11 cellular contexts compared by ENCODE assay signal in genomic region chr5:179612577-179613459, GRCh38. TPM values are rescaled to one million over a fixed set of nuclear protein-coding genes. Genes with fewer than 3 reads are reported as not detected.
DNase-seq lines count a peak whose midpoint lies in the region; ATAC-seq and TF ChIP-seq lines count a peak whose summit lies in the region.
"Had no signal": no experiment of that assay in that cellular context is flagged by ENCODE, and none has a peak within 500 bp of the region (broad histone marks: within the 10 kb centered on the region; RNA-seq: fewer than 3 reads in every experiment).

No MANE protein-coding gene starts in this region.

- no peaks in the 10 kb centered on the region for H3K9me3 Mint-ChIP-seq in Calu3 (ENCODE audit: low read depth, unreplicated experiment)
- no peaks in the 10 kb centered on the region; the same call in 1 of the 3 replicates for H3K9me3 Mint-ChIP-seq in GM23338
- H3K9me3 Mint-ChIP-seq in naive thymus-derived CD8-positive, alpha-beta T cell, result no peaks in the 10 kb centered on the region

- DNase-seq in Calu3, result no peak
- DNase-seq in GM23338 (ENCODE audit: low spot score), result no peak
- DNase-seq in activated T-cell treated with anti-CD3 and anti-CD28 coated beads, Interleukin-2, amount 50 U/mL, for 48 hours, result peak; percentile 45 to 49
- DNase-seq in naive thymus-derived CD8-positive, alpha-beta T cell, result peak in 1 of 10 donors; percentile 31
- DNase-seq in NCI-H1694 treated with DMSO at 0.1 percent for 48 hours (lab: John Stamatoyannopoulos, UW), result no peak
- no peak for DNase-seq in Right ventricle myocardium superior
- DNase-seq: dermis blood vessel endothelial cell, head of caudate nucleus had no signal

- no TSS peak for BruUV-seq in Calu3 (replicated peaks; lab: Mats Ljungman, UMichigan)

- H3K9me2 ChIP-seq in GM23338 (ENCODE audit: insufficient read depth), result no peaks in the 10 kb centered on the region

- H3K4me3 Mint-ChIP-seq in Calu3 (ENCODE audit: low read depth, unreplicated experiment) (peak overlapping the region; percentile 34), GM23338 (peak overlapping the region; percentile 20; the same call in 1 of the 3 replicates)
- peak overlapping the region in 6 of 10 donors; percentile 7 to 70 (median 42) for H3K4me3 Mint-ChIP-seq in naive thymus-derived CD8-positive, alpha-beta T cell

- H3K27ac ChIP-seq in GM23338 (ENCODE audit: low read depth), result peak overlapping the region; percentile 28
- H3K27ac ChIP-seq: SJCRH30, skin epidermis had no signal

- peaks cover 36% of the 10 kb centered on the region for H3K4me1 Mint-ChIP-seq in Calu3 (ENCODE audit: low read depth, unreplicated experiment)
- peaks cover 31% of the 10 kb centered on the region; the same call in 2 of the 3 replicates for H3K4me1 Mint-ChIP-seq in GM23338
- peaks cover 41 to 85% (median 81%) of the 10 kb centered on the region in 4 donors for H3K4me1 Mint-ChIP-seq in naive thymus-derived CD8-positive, alpha-beta T cell

- CTCF ChIA-PET in Calu3 (lab: Charles Lee), result no interaction called here

- peaks cover 68% of the 10 kb centered on the region for H3K36me3 ChIP-seq in GM23338 (ENCODE audit: insufficient read depth)

- H3K36me3 Mint-ChIP-seq in Calu3 (ENCODE audit: insufficient read depth, unreplicated experiment) (peaks cover 99% of the 10 kb centered on the region), GM23338 (ENCODE audit: low read depth) (peaks cover 92% of the 10 kb centered on the region)
- peaks cover 13 to 96% (median 49%) of the 10 kb centered on the region in 3 donors for H3K36me3 Mint-ChIP-seq in naive thymus-derived CD8-positive, alpha-beta T cell

- no peak overlapping the region for H2AFZ ChIP-seq in GM23338

- H3K27ac Mint-ChIP-seq in Calu3 (ENCODE audit: unreplicated experiment) (peak overlapping the region; percentile 85), GM23338 (peak overlapping the region; percentile 62)
- peak overlapping the region in 9 of 10 donors; percentile 33 to 86 (median 68) for H3K27ac Mint-ChIP-seq in naive thymus-derived CD8-positive, alpha-beta T cell

- H3K27me3 Mint-ChIP-seq in Calu3 (ENCODE audit: unreplicated experiment) (no peaks in the 10 kb centered on the region), GM23338 (ENCODE audit: insufficient read depth, low read depth, poor library complexity) (peaks cover 44% of the 10 kb centered on the region)
- no peaks in the 10 kb centered on the region for H3K27me3 Mint-ChIP-seq in naive thymus-derived CD8-positive, alpha-beta T cell

- no peaks in the 10 kb centered on the region for H3K27me3 ChIP-seq in GM23338 (ENCODE audit: insufficient read depth)
- H3K27me3 ChIP-seq: SJCRH30 had no signal

- intact Hi-C loops in Calu3 (cut with micrococcal nuclease; ENCODE audit: unreplicated experiment) (no loop called here), Right ventricle myocardium superior (cut with DNase I) (loop anchor here (10.0 kb wide), 1 partner anchor 112 kb away; no protein-coding TSS in a partner anchor)

- TF ChIP-seq CTCF in Calu3 (IDR thresholded peaks at IDR 0.05; ENCODE audit: unreplicated experiment) (no peak), GM23338 (conservative IDR thresholded peaks at IDR 0.05; ENCODE audit: low read depth in 2 of 2) (no peak)

- POLR2A ChIA-PET in naive thymus-derived CD8-positive, alpha-beta T cell (lab: Charles Lee), result interaction anchor here (0.6 to 3.7 kb wide), 4 partner anchors 10 to 53 kb away, joined by 3 to 33 read pairs (median 4); partner anchors contain the start of gene HNRNPH1

- ATAC-seq in GM23338 (peak; percentile 1; the same call in 1 of the 3 replicates), Right ventricle myocardium superior (ENCODE audit: poor library complexity) (no peak)
- no peak for ATAC-seq in naive thymus-derived CD8-positive, alpha-beta T cell
- ATAC-seq in activated CD4-positive, CD25-positive, alpha-beta regulatory T cell treated with anti-CD3 and anti-CD28 coated beads, Interleukin-2, amount 50 U/mL, for 24 hours, result no peak

- H3K4me2 ChIP-seq in GM23338, result no peak overlapping the region

- peaks cover 94% of the 10 kb centered on the region for H3F3A ChIP-seq in GM23338 (replicated peaks; ENCODE audit: low read depth)

- no peak overlapping the region for H3K4me3 ChIP-seq in GM23338
- H3K4me3 ChIP-seq: SJCRH30, skin epidermis had no signal

- peaks cover 22% of the 10 kb centered on the region for H3K79me2 ChIP-seq in GM23338 (replicated peaks; ENCODE audit: insufficient read depth)

- H3K4me1 ChIP-seq in GM23338 (ENCODE audit: insufficient read depth), result peaks cover 2% of the 10 kb centered on the region; the same call in 1 of the 2 replicates
- H3K4me1 ChIP-seq: SJCRH30 had no signal

- H4K20me1 ChIP-seq in GM23338 (replicated peaks; ENCODE audit: insufficient read depth), result peaks cover 62% of the 10 kb centered on the region

TF ChIP-seq in GM23338, 12 proteins besides CTCF, POLR2A, EP300 and RAD21 (continues in another document):
- TF ChIP-seq ZNF462 (CRISPR knock-in tag; IDR thresholded peaks at IDR 0.05) (no peak), POLR2AphosphoS5 (IDR thresholded peaks at IDR 0.05; ENCODE audit: low read depth) (no peak)

RNA-seq across cellular contexts. Expression of gene HNRNPH1, which starts 10.7 kb away (rescaled TPM):
- total RNA-seq in Calu3 (2022) (765 and 870 TPM in 2 replicates), Right ventricle myocardium superior (221 TPM)
- 572 and 715 TPM in 2 replicates for total RNA-seq in GM23338 (2014; rRNA removed; shearing (Covaris generic))
- 330 and 410 TPM in 2 replicates for polyA plus RNA-seq in GM23338 (2016; fragmentation: Nextera tagmentation; extraction: Ambion mirVana)
- total RNA-seq in naive thymus-derived CD8-positive, alpha-beta T cell, result 1,000 to 10,000 TPM; 1,803 to 1,897 TPM
- 100 to 1,000 TPM in 2 of 3 donors, 10 to 100 TPM in 1; 97.0 to 120 (median 104) TPM for polyA plus RNA-seq in naive thymus-derived CD8-positive, alpha-beta T cell

Comparison
In these comparisons a context has a peak if more than half of its experiments do, and no peak if none do; other contexts are left out.
1. DNase-seq: peak in activated T-cell treated with anti-CD3 and anti-CD28 coated beads, Interleukin-2, amount 50 U/mL, for 48 hours (2 of 2); none in Calu3 (single experiment), GM23338 (single experiment), NCI-H1694 treated with DMSO at 0.1 percent for 48 hours (single experiment) and Right ventricle myocardium superior (single experiment).
2. Peak in every context shown above with its lines, with median percentiles within 50 percentile points of each other: H3K27ac Mint-ChIP-seq and H3K4me3 Mint-ChIP-seq.